ENCODE assay signal across 21 cellular contexts in the genomic region with DNA sequence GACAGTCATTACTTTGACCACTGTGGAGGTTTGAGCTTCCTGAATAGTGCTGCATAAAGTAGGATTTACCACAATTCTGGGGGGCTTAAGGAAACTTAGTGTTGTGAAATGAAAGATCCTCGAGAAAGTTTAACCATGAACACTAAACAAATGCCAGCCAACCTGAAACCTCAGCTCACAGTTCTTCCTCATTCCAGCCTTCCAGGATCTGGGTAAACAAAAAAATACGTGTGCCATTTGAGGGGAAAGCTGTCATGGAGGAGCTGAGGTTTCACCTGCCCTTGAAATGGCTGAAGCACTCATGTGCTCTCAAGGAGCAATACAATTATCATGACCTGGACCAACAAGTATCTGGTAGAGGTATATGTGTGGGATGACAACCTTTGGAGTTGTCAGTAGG.
DNase-seq lines count a peak whose midpoint lies in the region; TF ChIP-seq lines count a peak whose summit lies in the region.
"Had no signal": no experiment of that assay in that cellular context is flagged by ENCODE, and none has a peak within 500 bp of the region (broad histone marks: within the 10 kb centered on the region; RNA-seq: fewer than 3 reads in every experiment).

No MANE protein-coding gene starts in this region.

- H3K36me3 Mint-ChIP-seq in Calu3 (ENCODE audit: insufficient read depth, unreplicated experiment) (no peaks in the 10 kb centered on the region), nephron (ENCODE audit: low read depth) (peaks cover 7% of the 10 kb centered on the region)

- H3K9me2 ChIP-seq in PC-9 (ENCODE audit: insufficient read depth): no peaks in the 10 kb centered on the region
- H3K9me2 ChIP-seq: SK-N-SH had no signal

- H3K27ac ChIP-seq in PC-9: no peak overlapping the region
- H3K27ac ChIP-seq: BLaER1 treated with 17β-estradiol and CSF1 and Interleukin-3, amounts not matched to agents 10 nM and 100 nM had no signal

- no peak overlapping the region for H3K4me3 Mint-ChIP-seq in Calu3 (ENCODE audit: low read depth, unreplicated experiment)
- no peak overlapping the region for H3K4me3 Mint-ChIP-seq in nephron
- H3K4me3 Mint-ChIP-seq: CD8-positive, alpha-beta T cell; H9 had no signal

- no peak overlapping the region for H3K27ac Mint-ChIP-seq in Calu3 (ENCODE audit: unreplicated experiment)
- H3K27ac Mint-ChIP-seq in nephron: peak overlapping the region; percentile 72 to 84 (median 75)
- H3K27ac Mint-ChIP-seq: CD8-positive, alpha-beta T cell had no signal

- CTCF ChIA-PET in Calu3 (lab: Charles Lee): interaction anchor here (0.9 kb wide), 1 partner anchor 143 kb away, joined by 3 read pairs; a partner anchor contains a TSS
- CTCF ChIA-PET in PC-9 (lab: Charles Lee): no interaction called here

- no peaks in the 10 kb centered on the region for H3K79me2 ChIP-seq in PC-9 (ENCODE audit: low read depth)

- H3K27me3 ChIP-seq in PC-9 (ENCODE audit: insufficient read depth, low read depth) (no peaks in the 10 kb centered on the region), MG63 (no peaks in the 10 kb centered on the region)
- H3K27me3 ChIP-seq: BLaER1 treated with 17β-estradiol and CSF1 and Interleukin-3, amounts not matched to agents 10 nM and 100 nM had no signal

- H3K9me3 ChIP-seq in PC-9 (ENCODE audit: insufficient read depth, low read depth) (no peaks in the 10 kb centered on the region), MG63 (no peaks in the 10 kb centered on the region)
- H3K9me3 ChIP-seq: SK-N-SH had no signal

- H2AFZ ChIP-seq in PC-9: no peak overlapping the region

- H4K20me1 ChIP-seq in PC-9 (ENCODE audit: insufficient read depth): no peaks in the 10 kb centered on the region
- H4K20me1 ChIP-seq: BLaER1 treated with 17β-estradiol and CSF1 and Interleukin-3, amounts not matched to agents 10 nM and 100 nM had no signal

- intact Hi-C loops in Calu3 (cut with micrococcal nuclease; ENCODE audit: unreplicated experiment): no loop called here
- intact Hi-C loops in PC-9 (cut with micrococcal nuclease; ENCODE audit: unreplicated experiment): no loop called here

- no peak for TF ChIP-seq CTCF in Calu3 (IDR thresholded peaks at IDR 0.05; ENCODE audit: unreplicated experiment)
- TF ChIP-seq CTCF in PC-9 (conservative IDR thresholded peaks at IDR 0.05): no peak
- TF ChIP-seq CTCF in nephron (IDR thresholded peaks at IDR 0.05; ENCODE audit: unreplicated experiment in 3 of 3): no peak

- no TSS peak for BruUV-seq in Calu3 (replicated peaks; lab: Mats Ljungman, UMichigan)
- no TSS peak for BruUV-seq in PC-9 (replicated peaks; lab: Mats Ljungman, UMichigan)

- H3K4me1 Mint-ChIP-seq in Calu3 (ENCODE audit: low read depth, unreplicated experiment) (peaks cover 23% of the 10 kb centered on the region), nephron (peaks cover 68% of the 10 kb centered on the region)

- H3K4me3 ChIP-seq in PC-9: no peak overlapping the region
- no peak overlapping the region for H3K4me3 ChIP-seq in MG63
- H3K4me3 ChIP-seq: BLaER1 treated with 17β-estradiol and CSF1 and Interleukin-3, amounts not matched to agents 10 nM and 100 nM had no signal

- DNase-seq in Calu3: peak; percentile 16
- DNase-seq in NCI-H2029 (lab: John Stamatoyannopoulos, UW): peak; percentile 28
- DNase-seq in PC-9: no peak
- DNase-seq in NCI-H1092 treated with DMSO at 0.1 percent for 48 hours (lab: John Stamatoyannopoulos, UW): no peak
- no peak for DNase-seq in MG63
- DNase-seq in islet precursor cell: no peak
- DNase-seq in stimulated activated naive CD4-positive, alpha-beta T cell treated with Interleukin-2 at 50 U/mL for 16 hours (lab: John Stamatoyannopoulos, UW): no peak
- DNase-seq: CD8-positive, alpha-beta T cell; DMS79; H9; IMR-90; Karpas-422; MM.1S; NCI-H1092; NCI-H1694; OCI-M1; RPMI8226; SHP77 treated with DMSO at 0.1 percent for 48 hours; SK-N-SH had no signal

- H3K36me3 ChIP-seq in PC-9 (ENCODE audit: low read depth) (no peaks in the 10 kb centered on the region), MG63 (no peaks in the 10 kb centered on the region)
- H3K36me3 ChIP-seq: BLaER1 treated with 17β-estradiol and CSF1 and Interleukin-3, amounts not matched to agents 10 nM and 100 nM had no signal

- H3K27me3 Mint-ChIP-seq in Calu3 (ENCODE audit: unreplicated experiment) (no peaks in the 10 kb centered on the region), nephron (ENCODE audit: low read depth) (no peaks in the 10 kb centered on the region)

- peaks cover 4% of the 10 kb centered on the region; the same call in 1 of the 2 replicates for H3K4me1 ChIP-seq in PC-9 (replicated peaks; ENCODE audit: insufficient read depth)

- POLR2A ChIA-PET in PC-9 (lab: Charles Lee; ENCODE audit: unreplicated experiment): no interaction called here

- peak overlapping the region; percentile 26; the same call in 1 of the 2 replicates for H3K4me2 ChIP-seq in PC-9
- H3K4me2 ChIP-seq: BLaER1 treated with 17β-estradiol and CSF1 and Interleukin-3, amounts not matched to agents 10 nM and 100 nM; SK-N-SH had no signal

- H3K9me3 Mint-ChIP-seq in Calu3 (ENCODE audit: low read depth, unreplicated experiment): no peaks in the 10 kb centered on the region
- no peaks in the 10 kb centered on the region for H3K9me3 Mint-ChIP-seq in nephron
- H3K9me3 Mint-ChIP-seq: CD8-positive, alpha-beta T cell; H9 had no signal

- H3F3A ChIP-seq in PC-9 (ENCODE audit: insufficient read depth, low read depth): no peaks in the 10 kb centered on the region

Comparison
In these comparisons a context has a peak if more than half of its experiments do, and no peak if none do; other contexts are left out.
1. DNase-seq: peak in Calu3 (single experiment) and NCI-H2029 (single experiment); none in PC-9 (0 of 2), NCI-H1092 treated with DMSO at 0.1 percent for 48 hours (single experiment), MG63 (single experiment), islet precursor cell (single experiment) and stimulated activated naive CD4-positive, alpha-beta T cell treated with Interleukin-2 at 50 U/mL for 16 hours (single experiment).